28 cellular contexts compared by ENCODE assay signal in the genomic region with DNA sequence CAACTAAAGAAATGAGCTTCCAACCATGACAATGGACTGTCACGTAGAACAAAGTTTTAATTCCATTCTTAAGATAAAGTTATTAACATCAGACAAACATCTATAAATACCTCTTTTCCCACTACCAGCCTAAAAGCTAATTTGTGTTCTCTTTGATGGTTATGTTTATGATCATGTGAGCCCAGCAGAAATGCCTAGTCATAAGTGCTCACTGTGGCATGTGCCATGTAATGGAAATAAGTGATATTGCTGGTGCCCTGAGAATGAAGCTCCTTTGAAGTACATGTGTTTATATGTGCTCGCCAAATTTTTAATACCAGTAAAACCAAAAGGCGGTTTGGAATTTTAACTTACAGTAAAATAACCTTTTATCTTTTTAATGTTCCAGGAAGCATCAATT.
DNase-seq lines count a peak whose midpoint lies in the region; ATAC-seq, FAIRE-seq and TF ChIP-seq lines count a peak whose summit lies in the region.
"Had no signal": no experiment of that assay in that cellular context is flagged by ENCODE, and none has a peak within 500 bp of the region (broad histone marks: within the 10 kb centered on the region; RNA-seq: fewer than 3 reads in every experiment).

No MANE protein-coding gene starts in this region.

- no peaks in the 10 kb centered on the region for H3K9me3 Mint-ChIP-seq in GM23338
- no peaks in the 10 kb centered on the region for H3K9me3 Mint-ChIP-seq in activated T-cell treated with anti-CD3 and anti-CD28 coated beads, Interleukin-2, amount 50 U/mL, for 24 hours
- H3K9me3 Mint-ChIP-seq: H9 had no signal

- H2AFZ ChIP-seq in GM23338 (no peak overlapping the region), smooth muscle cell (ENCODE audit: low read depth) (no peak overlapping the region)

- H3K27ac ChIP-seq in GM23338 (ENCODE audit: low read depth) (no peak overlapping the region), smooth muscle cell (ENCODE audit: low read depth) (peak overlapping the region; percentile 68)
- H3K27ac ChIP-seq: A549, HL-60, RWPE1 had no signal

- peaks cover 6% of the 10 kb centered on the region; the same call in 1 of the 2 replicates for H3K4me1 ChIP-seq in GM23338 (ENCODE audit: insufficient read depth)
- peaks cover 24% of the 10 kb centered on the region for H3K4me1 ChIP-seq in smooth muscle cell (ENCODE audit: low read depth)
- H3K4me1 ChIP-seq: BE2C had no signal

- WGBS in smooth muscle cell (ENCODE audit: low lambda C conversion rate) = 55% methylated on average over 3 of the region's 3 CpGs

- H3K4me3 ChIP-seq in GM23338 (no peak overlapping the region), smooth muscle cell (no peak overlapping the region)
- H3K4me3 ChIP-seq: A549, MG63 had no signal

- no peak for ATAC-seq in GM23338
- ATAC-seq: A549 had no signal

- peaks cover 7% of the 10 kb centered on the region for H3K9me2 ChIP-seq in GM23338 (ENCODE audit: insufficient read depth)

- H4K20me1 ChIP-seq in GM23338 (replicated peaks; ENCODE audit: insufficient read depth) (no peaks in the 10 kb centered on the region), smooth muscle cell (ENCODE audit: low read depth) (no peaks in the 10 kb centered on the region)

- no peak for TF ChIP-seq POLR2A in H54 (IDR thresholded peaks at IDR 0.05; ENCODE audit: low read depth, low read length)

- H3K4me2 ChIP-seq in GM23338 (no peak overlapping the region), smooth muscle cell (peak overlapping the region; percentile 41)
- H3K4me2 ChIP-seq: A549 had no signal

- H3K36me3 ChIP-seq in GM23338 (ENCODE audit: insufficient read depth) (no peaks in the 10 kb centered on the region), smooth muscle cell (ENCODE audit: low read depth) (no peaks in the 10 kb centered on the region)
- H3K36me3 ChIP-seq: BE2C, MG63 had no signal

- H3F3A ChIP-seq in GM23338 (replicated peaks; ENCODE audit: low read depth) (no peaks in the 10 kb centered on the region), smooth muscle cell (ENCODE audit: low read depth) (peaks cover 13% of the 10 kb centered on the region)

- H3K79me2 ChIP-seq in GM23338 (replicated peaks; ENCODE audit: insufficient read depth) (no peaks in the 10 kb centered on the region), smooth muscle cell (ENCODE audit: low read depth) (no peaks in the 10 kb centered on the region)

- no peak for DNase-seq in GM23338 (ENCODE audit: low spot score)
- DNase-seq in OCI-M1 (lab: John Stamatoyannopoulos, UW) = peak; percentile 16
- DNase-seq in fibroblast of gingiva (ENCODE audit: low read depth) = peak; percentile 20
- DNase-seq in smooth muscle cell (lab: John Stamatoyannopoulos, UW; ENCODE audit: unreplicated experiment) = no peak
- no peak for DNase-seq in activated T-cell treated with anti-CD3 and anti-CD28 coated beads, Interleukin-2, amount 50 U/mL, for 24 hours
- DNase-seq in H54 (ENCODE audit: insufficient read length, low spot score) = no peak
- no peak for DNase-seq in activated gamma-delta T cell (lab: John Stamatoyannopoulos, UW)
- DNase-seq: BE2C; Calu3; CD8-positive, alpha-beta memory T cell; DMS79 treated with DMSO at 0.1 percent for 48 hours; GF-D8; H9; Kasumi-1; MG63; NCI-H1105 treated with DMSO at 0.1 percent for 48 hours; NCI-H146; NCI-H1930; NCI-H2107; NCI-H2227 treated with DMSO at 0.1 percent for 48 hours; NCI-H526 treated with DMSO at 0.1 percent for 48 hours; SHP77 had no signal

- no peaks in the 10 kb centered on the region for H3K9me3 ChIP-seq in smooth muscle cell (replicated peaks; ENCODE audit: low read depth)
- H3K9me3 ChIP-seq: A549, BE2C, MG63 had no signal

- H3K9ac ChIP-seq in smooth muscle cell (ENCODE audit: low read depth) = no peak overlapping the region

- no peaks in the 10 kb centered on the region; the same call in 2 of the 3 replicates for H3K36me3 Mint-ChIP-seq in GM23338 (ENCODE audit: low read depth)
- peaks cover 38% of the 10 kb centered on the region for H3K36me3 Mint-ChIP-seq in activated T-cell treated with anti-CD3 and anti-CD28 coated beads, Interleukin-2, amount 50 U/mL, for 24 hours (ENCODE audit: low read depth)

- H3K27ac Mint-ChIP-seq in GM23338 = peak overlapping the region; percentile 33
- H3K27ac Mint-ChIP-seq in activated T-cell treated with anti-CD3 and anti-CD28 coated beads, Interleukin-2, amount 50 U/mL, for 24 hours = no peak overlapping the region
- H3K27ac Mint-ChIP-seq: CD14-positive monocyte; CD8-positive, alpha-beta memory T cell; H9 had no signal

- peaks cover 2% of the 10 kb centered on the region for H3K27me3 Mint-ChIP-seq in GM23338 (ENCODE audit: insufficient read depth, low read depth, poor library complexity)
- no peaks in the 10 kb centered on the region for H3K27me3 Mint-ChIP-seq in activated T-cell treated with anti-CD3 and anti-CD28 coated beads, Interleukin-2, amount 50 U/mL, for 24 hours
- H3K27me3 Mint-ChIP-seq: CD8-positive, alpha-beta memory T cell had no signal

- no peak overlapping the region for H3K4me3 Mint-ChIP-seq in GM23338
- no peak overlapping the region for H3K4me3 Mint-ChIP-seq in activated T-cell treated with anti-CD3 and anti-CD28 coated beads, Interleukin-2, amount 50 U/mL, for 24 hours
- H3K4me3 Mint-ChIP-seq: CD14-positive monocyte; CD8-positive, alpha-beta memory T cell; H9 had no signal

- TF ChIP-seq CTCF in GM23338 (conservative IDR thresholded peaks at IDR 0.05; ENCODE audit: low read depth in 2 of 2) (no peak), smooth muscle cell (IDR thresholded peaks at IDR 0.05; ENCODE audit: borderline replicate concordance, insufficient read depth, poor library complexity, severe bottlenecking) (no peak)

- no peak for FAIRE-seq in H54 (lab: Jason Lieb, UNC)
- FAIRE-seq: GM12891, GM19239 had no signal

- peaks cover 12% of the 10 kb centered on the region for H3K4me1 Mint-ChIP-seq in GM23338
- peaks cover 10% of the 10 kb centered on the region for H3K4me1 Mint-ChIP-seq in activated T-cell treated with anti-CD3 and anti-CD28 coated beads, Interleukin-2, amount 50 U/mL, for 24 hours (ENCODE audit: low read depth)
- H3K4me1 Mint-ChIP-seq: CD14-positive monocyte had no signal

- H3K27me3 ChIP-seq in GM23338 (ENCODE audit: insufficient read depth) = no peaks in the 10 kb centered on the region
- no peaks in the 10 kb centered on the region for H3K27me3 ChIP-seq in smooth muscle cell (ENCODE audit: low read depth)
- H3K27me3 ChIP-seq: BE2C, MG63 had no signal

TF ChIP-seq in GM23338, 12 proteins besides CTCF, POLR2A, EP300 and RAD21:
- TF ChIP-seq ZNF331 (CRISPR knock-in tag; IDR thresholded peaks at IDR 0.05; ENCODE audit: low read depth) (no peak), NANOG (IDR thresholded peaks at IDR 0.05; ENCODE audit: borderline replicate concordance) (no peak), EZH2phosphoT487 (IDR thresholded peaks at IDR 0.05; ENCODE audit: unreplicated experiment) (no peak), JUNB (IDR thresholded peaks at IDR 0.05; ENCODE audit: unreplicated experiment) (no peak), STAT1 (IDR thresholded peaks at IDR 0.05; ENCODE audit: unreplicated experiment) (no peak)

Comparison
In these comparisons a context has a peak if more than half of its experiments do, and no peak if none do; other contexts are left out.
1. DNase-seq: peak in OCI-M1 (single experiment) and fibroblast of gingiva (single experiment); none in GM23338 (single experiment), smooth muscle cell (single experiment), activated T-cell treated with anti-CD3 and anti-CD28 coated beads, Interleukin-2, amount 50 U/mL, for 24 hours (single experiment), H54 (single experiment) and activated gamma-delta T cell (single experiment).